ENCODE assay signal across 14 cellular contexts in genomic region chrX:46965125-46965758, GRCh38. TPM values are rescaled to one million over a fixed set of nuclear protein-coding genes. Genes with fewer than 3 reads are reported as not detected.
DNase-seq lines count a peak whose midpoint lies in the region; ATAC-seq and TF ChIP-seq lines count a peak whose summit lies in the region.
"Had no signal": no experiment of that assay in that cellular context is flagged by ENCODE, and none has a peak within 500 bp of the region (broad histone marks: within the 10 kb centered on the region; RNA-seq: fewer than 3 reads in every experiment).

No MANE protein-coding gene starts in this region.

- DNase-seq in COLO829 (ENCODE audit: low spot score) (peak; percentile 31), OCI-M1 (lab: John Stamatoyannopoulos, UW) (peak; percentile 3), epithelial cell of esophagus (ENCODE audit: low read depth) (peak; percentile 52), mucosa of descending colon (no peak), MG63 (no peak), natural killer cell (no peak)
- no peak for DNase-seq in activated CD4-positive, alpha-beta T cell treated with anti-CD3 and anti-CD28 coated beads, Interleukin-2, amount 10 ng/mL, durations not matched to agents 24 days and 14 days
- DNase-seq: activated CD4-positive, alpha-beta T cell treated with anti-CD3 and anti-CD28 coated beads for 1 hour; caudate nucleus; CD4-positive, alpha-beta T cell; NCI-H2029 treated with DMSO at 0.1 percent for 48 hours; right cardiac atrium had no signal

- H3K27me3 Mint-ChIP-seq in natural killer cell (ENCODE audit: low read depth in 2 of 2): peaks cover 7 to 9% of the 10 kb centered on the region in 2 donors
- peaks cover 5% of the 10 kb centered on the region for H3K27me3 Mint-ChIP-seq in activated CD4-positive, alpha-beta T cell treated with anti-CD3 and anti-CD28 coated beads, Interleukin-2, amount 10 ng/mL, durations not matched to agents 24 days and 14 days
- H3K27me3 Mint-ChIP-seq: CD4-positive, alpha-beta T cell had no signal

- H3K27me3 ChIP-seq in MG63: no peaks in the 10 kb centered on the region

- H3K9me3 ChIP-seq in mucosa of descending colon (no peaks in the 10 kb centered on the region), MG63 (no peaks in the 10 kb centered on the region)

- intact Hi-C loops in mucosa of descending colon (cut with DNase I, micrococcal nuclease): no loop called here
- intact Hi-C loops in natural killer cell (cut with micrococcal nuclease): no loop called here
- intact Hi-C loops in activated CD4-positive, alpha-beta T cell treated with anti-CD3 and anti-CD28 coated beads, Interleukin-2, amount 10 ng/mL, durations not matched to agents 24 days and 14 days (cut with micrococcal nuclease): no loop called here

- H3K4me3 ChIP-seq in epithelial cell of esophagus (ENCODE audit: low read length) (no peak overlapping the region), mucosa of descending colon (no peak overlapping the region), MG63 (no peak overlapping the region)

- ATAC-seq in mucosa of descending colon (peak; percentile 50), HG02588 (IDR thresholded peaks at IDR 0.05; ENCODE audit: unreplicated experiment) (no peak), natural killer cell (no peak)

- no peaks in the 10 kb centered on the region for H3K36me3 ChIP-seq in mucosa of descending colon (ENCODE audit: low read depth)
- no peaks in the 10 kb centered on the region for H3K36me3 ChIP-seq in MG63

- H3K9me3 Mint-ChIP-seq in natural killer cell: no peaks in the 10 kb centered on the region
- H3K9me3 Mint-ChIP-seq in activated CD4-positive, alpha-beta T cell treated with anti-CD3 and anti-CD28 coated beads, Interleukin-2, amount 10 ng/mL, durations not matched to agents 24 days and 14 days: no peaks in the 10 kb centered on the region
- H3K9me3 Mint-ChIP-seq: activated T-helper 2 cell treated with anti-CD3 and anti-CD28 coated beads, Interferon-gamma antibody, Interleukin-2, Interleukin-4, amounts not matched to agents 10 μg/mL and 5 μg/mL and 100 μg/mL, durations not matched to agents 14 hours and 24 hours and 36 hours; CD4-positive, alpha-beta T cell had no signal

- H3K4me1 ChIP-seq in mucosa of descending colon (ENCODE audit: low read depth): no peaks in the 10 kb centered on the region

- no peaks in the 10 kb centered on the region for H3K4me1 Mint-ChIP-seq in natural killer cell
- peaks cover 3% of the 10 kb centered on the region for H3K4me1 Mint-ChIP-seq in activated CD4-positive, alpha-beta T cell treated with anti-CD3 and anti-CD28 coated beads, Interleukin-2, amount 10 ng/mL, durations not matched to agents 24 days and 14 days

- no peak for TF ChIP-seq CTCF in epithelial cell of esophagus (IDR thresholded peaks at IDR 0.05; ENCODE audit: insufficient read depth, low read depth, low read length, missing control alignments)
- TF ChIP-seq CTCF in mucosa of descending colon (IDR thresholded peaks at IDR 0.05): no peak
- no peak for TF ChIP-seq CTCF in natural killer cell (IDR thresholded peaks at IDR 0.05)

- no peak overlapping the region for H3K27ac Mint-ChIP-seq in natural killer cell
- no peak overlapping the region for H3K27ac Mint-ChIP-seq in activated CD4-positive, alpha-beta T cell treated with anti-CD3 and anti-CD28 coated beads, Interleukin-2, amount 10 ng/mL, durations not matched to agents 24 days and 14 days
- H3K27ac Mint-ChIP-seq: activated T-helper 2 cell treated with anti-CD3 and anti-CD28 coated beads, Interferon-gamma antibody, Interleukin-2, Interleukin-4, amounts not matched to agents 10 μg/mL and 5 μg/mL and 100 μg/mL, durations not matched to agents 14 hours and 24 hours and 36 hours; CD4-positive, alpha-beta T cell had no signal

- H3K4me3 Mint-ChIP-seq in natural killer cell: no peak overlapping the region
- H3K4me3 Mint-ChIP-seq in activated CD4-positive, alpha-beta T cell treated with anti-CD3 and anti-CD28 coated beads, Interleukin-2, amount 10 ng/mL, durations not matched to agents 24 days and 14 days: no peak overlapping the region
- H3K4me3 Mint-ChIP-seq: CD4-positive, alpha-beta T cell had no signal

- no peaks in the 10 kb centered on the region for H3K36me3 Mint-ChIP-seq in natural killer cell
- no peaks in the 10 kb centered on the region for H3K36me3 Mint-ChIP-seq in activated CD4-positive, alpha-beta T cell treated with anti-CD3 and anti-CD28 coated beads, Interleukin-2, amount 10 ng/mL, durations not matched to agents 24 days and 14 days (ENCODE audit: low read depth)

RNA-seq across cellular contexts. Expression of gene JADE3, which starts 53.0 kb away (rescaled TPM):
- total RNA-seq in mucosa of descending colon (1 to 10 TPM; 4.7 to 8.0 (median 5.2) TPM), natural killer cell (under 1 TPM; 0.16 to 0.54 (median 0.43) TPM)
- 7.9 and 8.5 TPM in 2 replicates for total RNA-seq in MG63 (2014; rRNA removed; shearing (Covaris generic); ENCODE audit: low replicate concordance)
- total RNA-seq in activated CD4-positive, alpha-beta T cell treated with anti-CD3 and anti-CD28 coated beads, Interleukin-2, amount 10 ng/mL, durations not matched to agents 24 days and 14 days: 1.5 and 1.6 TPM in 2 replicates

Comparison
In these comparisons a context has a peak if more than half of its experiments do, and no peak if none do; other contexts are left out.
1. DNase-seq: peak in COLO829 (single experiment), OCI-M1 (single experiment) and epithelial cell of esophagus (single experiment); none in mucosa of descending colon (0 of 3), MG63 (single experiment), natural killer cell (single experiment) and activated CD4-positive, alpha-beta T cell treated with anti-CD3 and anti-CD28 coated beads, Interleukin-2, amount 10 ng/mL, durations not matched to agents 24 days and 14 days (single experiment).